In the genomic region with DNA sequence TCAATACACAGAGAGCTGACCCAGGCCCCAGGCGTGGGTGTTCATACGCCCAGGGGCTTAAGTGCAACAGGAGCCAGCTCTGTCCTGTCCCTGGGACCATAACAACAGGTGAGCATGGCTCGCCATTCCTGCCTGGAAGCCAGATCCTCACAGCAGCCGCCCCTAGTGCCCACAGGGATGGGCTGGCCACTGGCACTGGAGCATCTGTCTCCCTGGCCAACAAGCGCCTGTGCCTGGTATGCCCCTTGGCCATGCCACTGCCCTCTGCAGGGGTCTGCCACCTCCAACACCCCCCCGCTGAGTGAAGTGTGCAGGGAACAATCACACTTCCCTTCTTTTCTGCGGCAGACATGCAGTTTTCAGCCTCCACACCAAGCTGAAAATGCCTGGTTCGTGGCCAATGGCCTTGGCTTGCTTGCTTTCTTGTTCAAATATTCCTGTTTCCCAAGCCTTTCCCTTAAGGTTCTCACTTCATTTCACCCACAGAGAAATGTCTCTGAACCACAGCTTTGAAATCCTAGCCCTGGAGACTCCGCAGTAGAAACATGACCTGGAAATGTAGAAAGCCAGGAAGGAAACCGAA, we compare ENCODE assay signal across 22 cellular contexts. TPM values are rescaled to one million over a fixed set of nuclear protein-coding genes. Genes with fewer than 3 reads are reported as not detected.
A peak's percentile ranks its signal among the peaks of the same experiment; 100 is the strongest.
DNase-seq lines count a peak whose midpoint lies in the region; ATAC-seq and TF ChIP-seq lines count a peak whose summit lies in the region.
"Had no signal": no experiment of that assay in that cellular context is flagged by ENCODE, and none has a peak within 500 bp of the region (broad histone marks: within the 10 kb centered on the region; RNA-seq: fewer than 3 reads in every experiment).

No MANE protein-coding gene starts in this region.

- H3K4me3 ChIP-seq in ovary, result no peak overlapping the region
- no peak overlapping the region for H3K4me3 ChIP-seq in uterus
- H3K4me3 ChIP-seq: left lung had no signal

- H3K27ac ChIP-seq in ovary, result peak overlapping the region in 1 of 2 donors; percentile 69
- H3K27ac ChIP-seq in uterus, result peak overlapping the region in 1 of 2 donors; percentile 61
- H3K27ac ChIP-seq: parathyroid adenoma, RWPE1, WERI-Rb-1 had no signal

- H3K9me3 ChIP-seq in ovary (no peaks in the 10 kb centered on the region), uterus (no peaks in the 10 kb centered on the region)
- H3K9me3 ChIP-seq: left lung, SK-N-SH had no signal

- H3K36me3 ChIP-seq in ovary (no peaks in the 10 kb centered on the region), uterus (no peaks in the 10 kb centered on the region)
- H3K36me3 ChIP-seq: left lung, WERI-Rb-1 had no signal

- TF ChIP-seq EP300 in ovary (IDR thresholded peaks at IDR 0.05), result no peak

- intact Hi-C loops in Right ventricle myocardium superior (cut with DNase I), result loop anchor here (5.0 kb wide), 1 partner anchor 91 kb away; no protein-coding TSS in a partner anchor
- intact Hi-C loops in ovary (cut with DNase I), result loop anchor here in 2 of 4 donors (2.0 to 10.0 kb wide), 2 partner anchors 49 to 53 kb away; a partner anchor contains a TSS
- intact Hi-C loops in uterus (cut with DNase I; ENCODE audit: low total_unique reads), result no loop called here

- H3K27me3 ChIP-seq in ovary (no peaks in the 10 kb centered on the region), uterus (no peaks in the 10 kb centered on the region)

- DNase-seq in astrocyte of the hippocampus (ENCODE audit: low read depth, low spot score) (peak; percentile 42), Right ventricle myocardium superior (peak; percentile 65), ovary (peak; percentile 64 to 79 (median 69)), uterus (peak; percentile 39 to 70), NAMALWA (ENCODE audit: low spot score) (no peak), NCI-H446 treated with DMSO at 0.1 percent for 48 hours (lab: John Stamatoyannopoulos, UW) (no peak), NCI-H1436 (lab: John Stamatoyannopoulos, UW) (no peak)
- DNase-seq: activated CD4-positive, alpha-beta T cell treated with anti-CD3 and anti-CD28 coated beads, Interleukin-2, amount 50 U/mL, for 4 hours; CD4-positive, alpha-beta T cell; EL; erythroblast; foreskin melanocyte; left lung; natural killer cell; NCI-H1105; NCI-H2029; NCI-H2227 treated with DMSO at 0.1 percent for 48 hours; NCI-H748 treated with DMSO at 0.1 percent for 48 hours; SK-N-SH; WERI-Rb-1 had no signal

- H3K4me1 ChIP-seq in ovary (ENCODE audit: insufficient read depth) (peaks cover 44% of the 10 kb centered on the region), uterus (peaks cover 3 to 14% of the 10 kb centered on the region in 2 donors)

- TF ChIP-seq CTCF in ovary (IDR thresholded peaks at IDR 0.05) (no peak), uterus (IDR thresholded peaks at IDR 0.05) (no peak)

- 24 to 38% (median 30%) methylated on average over 10 of the region's 10 CpGs for WGBS in ovary, 3 donors

- ATAC-seq in Right ventricle myocardium superior (ENCODE audit: poor library complexity), result peak; percentile 19
- ATAC-seq: left lung, natural killer cell had no signal

- TF ChIP-seq POLR2A in ovary (IDR thresholded peaks at IDR 0.05) (no peak), uterus (IDR thresholded peaks at IDR 0.05) (no peak)

RNA-seq across cellular contexts. Expression of a gene that starts 50.7 kb away (rescaled TPM):
- total RNA-seq in Right ventricle myocardium superior (15.9 TPM), ovary (10 to 100 TPM; 27.7 to 47.5 (median 40.5) TPM), uterus (10 to 100 TPM in 2 of 4 donors, 1 to 10 TPM in 2; 4.9 to 32.0 (median 16.0) TPM)
- polyA plus RNA-seq in ovary, result 10 to 100 TPM; 16.0 to 34.3 TPM

Comparison
In these comparisons a context has a peak if more than half of its experiments do, and no peak if none do; other contexts are left out.
1. DNase-seq: peak in astrocyte of the hippocampus (single experiment), Right ventricle myocardium superior (single experiment), ovary (5 of 5) and uterus (2 of 2); none in NAMALWA (single experiment), NCI-H446 treated with DMSO at 0.1 percent for 48 hours (single experiment) and NCI-H1436 (single experiment).